In genomic region chr12:93507151-93507550, GRCh38 we compare ENCODE assay signal across 19 cellular contexts.
"Had no signal": no experiment of that assay in that cellular context is flagged by ENCODE, and none has a peak within 500 bp of the region (broad histone marks: within the 10 kb centered on the region; RNA-seq: fewer than 3 reads in every experiment).

No MANE protein-coding gene starts in this region.

- H3K27me3 ChIP-seq: adrenal gland, breast epithelium, foreskin keratinocyte, hepatocyte, suprapubic skin had no signal

- H3K79me2 ChIP-seq: hepatocyte had no signal

- H2AFZ ChIP-seq: hepatocyte had no signal

- H3K4me2 ChIP-seq: hepatocyte had no signal

- DNase-seq: activated B cell treated with CpG ODN at 0.5 μM for 24 hours; activated CD8-positive, alpha-beta memory T cell treated with anti-CD3 and anti-CD28 coated beads, Interleukin-2, amount 50 U/mL, for 4 hours; activated naive CD4-positive, alpha-beta T cell treated with Interleukin-2 at 50 U/mL for 16 hours; adrenal gland; left cardiac atrium; mesenchymal stem cell; mucosa of descending colon; naive B cell; psoas muscle; right cardiac atrium; stimulated activated CD4-positive, alpha-beta T cell treated with anti-CD3 and anti-CD28 coated beads, Interleukin-2, amount 100 ng/mL, for 24 hours; stimulated activated naive CD8-positive, alpha-beta T cell treated with anti-CD3 and anti-CD28 coated beads, Interleukin-15, Interleukin-2, amounts not matched to agents 100 U/mL and 50 U/mL, for 24 hours had no signal

- ATAC-seq: foreskin keratinocyte; left cardiac atrium; mucosa of descending colon; psoas muscle; right cardiac atrium; stimulated activated naive CD8-positive, alpha-beta T cell treated with anti-CD3 and anti-CD28 coated beads, Interleukin-15, Interleukin-2, amounts not matched to agents 100 U/mL and 50 U/mL, for 24 hours had no signal

- H3K27me3 Mint-ChIP-seq: activated B cell treated with CpG ODN at 0.5 μM for 24 hours, naive B cell had no signal

- H3K36me3 ChIP-seq: adrenal gland, breast epithelium had no signal

- H3K9me3 Mint-ChIP-seq: activated B cell treated with CpG ODN at 0.5 μM for 24 hours, naive B cell had no signal

- H3K27ac Mint-ChIP-seq: activated B cell treated with CpG ODN at 0.5 μM for 24 hours had no signal

- H3K4me3 Mint-ChIP-seq: activated B cell treated with CpG ODN at 0.5 μM for 24 hours, naive B cell had no signal

- H3K27ac ChIP-seq: adrenal gland, breast epithelium, coronary artery, foreskin keratinocyte, hepatocyte, psoas muscle, suprapubic skin had no signal

- FAIRE-seq: astrocyte, islet of Langerhans had no signal

- H3K4me3 ChIP-seq: adrenal gland, breast epithelium, coronary artery, hepatocyte, mucosa of descending colon, psoas muscle, suprapubic skin had no signal

- H3K4me1 ChIP-seq: adrenal gland, breast epithelium, foreskin keratinocyte, psoas muscle, suprapubic skin had no signal

- H3K36me3 Mint-ChIP-seq: naive B cell had no signal

- H3K4me1 Mint-ChIP-seq: activated B cell treated with CpG ODN at 0.5 μM for 24 hours had no signal
